ENCODE assay signal across 4 cellular contexts in genomic region chr1:62571517-62571916, GRCh38. TPM values are rescaled to one million over a fixed set of nuclear protein-coding genes. Genes with fewer than 3 reads are reported as not detected.
"Had no signal": no experiment of that assay in that cellular context is flagged by ENCODE, and none has a peak within 500 bp of the region (broad histone marks: within the 10 kb centered on the region; RNA-seq: fewer than 3 reads in every experiment).

No MANE protein-coding gene starts in this region.

RNA-seq across cellular contexts. Expression of gene ANGPTL3, which starts 25.8 kb away (rescaled TPM):
- total RNA-seq: HT-29, HT1080, IMR-90 had no signal
- polyA plus RNA-seq: IgD-negative memory B cell, IMR-90 had no signal
